13 cellular contexts compared by ENCODE assay signal in genomic region chr16:4548124-4548523, GRCh38. TPM values are rescaled to one million over a fixed set of nuclear protein-coding genes. Genes with fewer than 3 reads are reported as not detected.
"Had no signal": no experiment of that assay in that cellular context is flagged by ENCODE, and none has a peak within 500 bp of the region (broad histone marks: within the 10 kb centered on the region; RNA-seq: fewer than 3 reads in every experiment).

No MANE protein-coding gene starts in this region.

- H3K27ac ChIP-seq: breast epithelium, heart left ventricle, left lung, lower lobe of right lung, uterus, VCaP had no signal

- H3K4me1 Mint-ChIP-seq: activated T-helper 17 cell treated with anti-CD3 and anti-CD28 coated beads, Interleukin-2, amount 50 U/mL, for 72 hours; endodermal cell; neural crest cell had no signal

- H3K4me3 ChIP-seq: breast epithelium, heart left ventricle, left lung, lower lobe of right lung, uterus had no signal

- H3K9me3 Mint-ChIP-seq: activated T-cell treated with anti-CD3 and anti-CD28 coated beads, Interleukin-2, amount 50 U/mL, for 4 hours; activated T-helper 17 cell treated with anti-CD3 and anti-CD28 coated beads, Interleukin-2, amount 50 U/mL, for 72 hours; endodermal cell; naive thymus-derived CD8-positive, alpha-beta T cell; neural crest cell; type B pancreatic cell had no signal

- H3K4me3 Mint-ChIP-seq: activated T-cell treated with anti-CD3 and anti-CD28 coated beads, Interleukin-2, amount 50 U/mL, for 4 hours; activated T-helper 17 cell treated with anti-CD3 and anti-CD28 coated beads, Interleukin-2, amount 50 U/mL, for 72 hours; endodermal cell; naive thymus-derived CD8-positive, alpha-beta T cell; neural crest cell; type B pancreatic cell had no signal

- H3K4me1 ChIP-seq: breast epithelium, heart left ventricle, lower lobe of right lung, uterus had no signal

- H3K27me3 ChIP-seq: breast epithelium, heart left ventricle, left lung, uterus had no signal

- H3K9me3 ChIP-seq: breast epithelium, heart left ventricle, left lung, lower lobe of right lung, uterus had no signal

- H3K27me3 Mint-ChIP-seq: activated T-helper 17 cell treated with anti-CD3 and anti-CD28 coated beads, Interleukin-2, amount 50 U/mL, for 72 hours; naive thymus-derived CD8-positive, alpha-beta T cell had no signal

- H3K27ac Mint-ChIP-seq: activated T-helper 17 cell treated with anti-CD3 and anti-CD28 coated beads, Interleukin-2, amount 50 U/mL, for 72 hours; endodermal cell; type B pancreatic cell had no signal

- H3K36me3 ChIP-seq: breast epithelium, heart left ventricle, left lung, lower lobe of right lung, uterus had no signal

- H3K36me3 Mint-ChIP-seq: naive thymus-derived CD8-positive, alpha-beta T cell; type B pancreatic cell had no signal

RNA-seq across cellular contexts. Expression of gene C16orf96, which starts 8.0 kb away (rescaled TPM):
- total RNA-seq: activated T-helper 17 cell treated with anti-CD3 and anti-CD28 coated beads, Interleukin-2, amount 50 U/mL, for 72 hours; breast epithelium; kidney epithelial cell had no signal
